In the genomic region with DNA sequence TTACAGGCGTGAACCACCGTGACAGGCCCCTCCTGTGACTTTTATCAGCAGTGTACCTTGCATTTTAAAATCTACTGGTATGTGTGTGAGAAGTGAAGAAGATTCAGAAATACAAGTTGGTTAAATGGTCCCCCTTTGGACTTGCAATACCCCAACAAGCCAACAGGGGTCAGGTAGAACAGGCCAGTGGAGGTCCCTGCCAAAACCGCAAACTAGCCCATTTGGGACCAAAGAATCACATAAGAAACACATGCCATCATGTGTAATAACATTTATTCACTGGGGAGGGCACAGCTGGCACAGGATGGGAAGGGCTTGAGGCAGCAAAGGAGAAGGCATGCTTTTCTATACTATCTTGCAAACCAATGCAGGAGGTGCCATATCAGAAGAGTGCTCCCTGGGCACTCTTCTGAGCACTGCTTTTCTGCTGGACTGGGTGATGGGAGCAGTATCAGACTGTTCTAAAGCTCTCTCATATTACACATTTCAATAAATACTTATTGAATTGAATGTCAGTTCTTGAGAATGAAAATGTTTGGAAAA, we compare ENCODE assay signal across 9 cellular contexts.
A peak's percentile ranks its signal among the peaks of the same experiment; 100 is the strongest.
DNase-seq lines count a peak whose midpoint lies in the region; ATAC-seq, FAIRE-seq and TF ChIP-seq lines count a peak whose summit lies in the region.
"Had no signal": no experiment of that assay in that cellular context is flagged by ENCODE, and none has a peak within 500 bp of the region (broad histone marks: within the 10 kb centered on the region; RNA-seq: fewer than 3 reads in every experiment).

No MANE protein-coding gene starts in this region.

- WGBS in GM12878 (ENCODE audit: insufficient coverage, insufficient replicate concordance, low lambda C conversion rate, missing lambda C conversion rate): 0% methylated on average over 3 of the region's 3 CpGs
- WGBS in liver: 93% methylated on average over 3 of the region's 3 CpGs
- WGBS in tibial nerve, 2 donors: 71 to 82% methylated on average over 3 of the region's 3 CpGs

- no peak overlapping the region for H3K27ac ChIP-seq in PC-3 (ENCODE audit: low read length)
- no peak overlapping the region for H3K27ac ChIP-seq in GM12878 (ENCODE audit: control insufficient read depth, insufficient read depth)
- no peak overlapping the region for H3K27ac ChIP-seq in liver (ENCODE audit: low read depth in 1 of 2, low read length in 2 of 2)
- H3K27ac ChIP-seq in tibial nerve: peak overlapping the region in 2 of 4 donors; percentile 1 to 55

- H3K9me2 ChIP-seq in PC-3 (replicated peaks; ENCODE audit: low read length): no peaks in the 10 kb centered on the region

- no peaks in the 10 kb centered on the region for H3K27me3 ChIP-seq in PC-3 (ENCODE audit: low read length)
- H3K27me3 ChIP-seq in GM12878 (replicated peaks in 1 of 2; ENCODE audit: control insufficient read depth in 2 of 2, insufficient read depth in 2 of 2, low read length in 1 of 2): no peaks in the 10 kb centered on the region
- H3K27me3 ChIP-seq in liver (ENCODE audit: control insufficient read depth in 4 of 4, insufficient read depth in 4 of 4, low read length in 3 of 4): no peaks in the 10 kb centered on the region
- no peaks in the 10 kb centered on the region for H3K27me3 ChIP-seq in tibial nerve

- peak; percentile 75 for TF ChIP-seq RAD21 in GM12878 (IDR thresholded peaks at IDR 0.05; ENCODE audit: insufficient read depth, low read depth, low read length)
- peak; percentile 14 to 54 for TF ChIP-seq RAD21 in liver (IDR thresholded peaks at IDR 0.05)

- POLR2A ChIA-PET in PC-3 (lab: Charles Lee; ENCODE audit: unreplicated experiment) (no interaction called here), GM12878 (lab: Charles Lee) (interaction anchor here (1.1 to 1.3 kb wide), 3 partner anchors 41 to 271 kb away, joined by 3 read pairs; no protein-coding TSS in a partner anchor)

- H3K4me2 ChIP-seq in PC-3 (ENCODE audit: low read length) (no peak overlapping the region), GM12878 (ENCODE audit: control insufficient read depth, insufficient read depth) (no peak overlapping the region)

- SMC1A ChIA-PET in GM12878 (lab: Charles Lee; ENCODE audit: uncharacterized antibody, unreplicated experiment): interaction anchor here (0.6 to 8.2 kb wide), 20 partner anchors 11 to 307 kb away, joined by 3 to 181 read pairs (median 6); no protein-coding TSS in a partner anchor

- CTCF ChIA-PET in PC-3 (lab: Charles Lee): interaction anchor here (0.6 kb wide), 2 partner anchors 252 to 274 kb away, joined by 3 to 5 read pairs; no protein-coding TSS in a partner anchor
- CTCF ChIA-PET in GM12878 (lab: Yijun Ruan, JAX): interaction anchor here (0.6 to 5.9 kb wide), 23 partner anchors 10 to 627 kb away, joined by 3 to 30 read pairs (median 5); no protein-coding TSS in a partner anchor

- RAD21 ChIA-PET in GM12878 (lab: Charles Lee; ENCODE audit: unreplicated experiment): interaction anchor here (1.2 to 6.4 kb wide), 12 partner anchors 8 to 265 kb away, joined by 3 to 75 read pairs (median 6); no protein-coding TSS in a partner anchor

- TF ChIP-seq POLR2A in GM12878 (IDR thresholded peaks at IDR 0.05; ENCODE audit: low read depth, low read length) (no peak), tibial nerve (IDR thresholded peaks at IDR 0.05) (no peak)

- peak; percentile 67 for TF ChIP-seq CTCF in PC-3 (conservative IDR thresholded peaks at IDR 0.05; ENCODE audit: low read depth, low read length)
- peak; percentile 50 to 68 (median 67) for TF ChIP-seq CTCF in GM12878 (IDR thresholded peaks at IDR 0.05 in 2 of 3, conservative IDR thresholded peaks at IDR 0.05 in 1 of 3; ENCODE audit: control insufficient read depth in 2 of 3, extremely low read depth in 1 of 3, insufficient read depth in 1 of 3, low read depth in 3 of 3, low read length in 3 of 3)
- peak; percentile 34 for TF ChIP-seq CTCF in liver (IDR thresholded peaks at IDR 0.05; ENCODE audit: low read depth, low read length, missing input control)
- peak; percentile 22 to 51 (median 40) for TF ChIP-seq CTCF in tibial nerve (IDR thresholded peaks at IDR 0.05)

- no peaks in the 10 kb centered on the region for H3K79me2 ChIP-seq in PC-3 (ENCODE audit: low read length)
- peaks cover 32% of the 10 kb centered on the region for H3K79me2 ChIP-seq in GM12878 (ENCODE audit: control insufficient read depth, insufficient read depth, low read length)

- H3K36me3 ChIP-seq in PC-3 (ENCODE audit: low read depth, low read length): no peaks in the 10 kb centered on the region
- H3K36me3 ChIP-seq in GM12878 (ENCODE audit: control insufficient read depth in 2 of 2, insufficient read depth in 2 of 2, low read length in 1 of 2): peaks cover 9 to 22% of the 10 kb centered on the region in 2 experiments; a peak in 3 of 4 replicates
- H3K36me3 ChIP-seq in liver (ENCODE audit: control insufficient read depth in 4 of 4, insufficient read depth in 3 of 4, low read depth in 1 of 4, low read length in 3 of 4): no peaks in the 10 kb centered on the region
- H3K36me3 ChIP-seq in tibial nerve: peaks cover 0 to 26% (median 0%) of the 10 kb centered on the region in 3 donors

- H4K20me1 ChIP-seq in PC-3 (ENCODE audit: low read length) (no peaks in the 10 kb centered on the region), GM12878 (ENCODE audit: control insufficient read depth, insufficient read depth) (no peaks in the 10 kb centered on the region)

- H3F3A ChIP-seq in PC-3 (ENCODE audit: low read length, unreplicated experiment): no peaks in the 10 kb centered on the region

- no peak overlapping the region for H2AFZ ChIP-seq in PC-3 (ENCODE audit: low read length)
- no peak overlapping the region for H2AFZ ChIP-seq in GM12878 (ENCODE audit: control insufficient read depth, low read depth, low read length)

- intact Hi-C loops in PC-3 (cut with micrococcal nuclease) (no loop called here), GM12878 (cut with micrococcal nuclease; ENCODE audit: unreplicated experiment) (loop anchor here (5.0 kb wide), 1 partner anchor 151 kb away; a partner anchor contains a TSS)

- H3K4me1 ChIP-seq in PC-3 (ENCODE audit: insufficient read depth, low read length) (no peaks in the 10 kb centered on the region), GM12878 (ENCODE audit: control insufficient read depth, insufficient read depth, low read length) (peaks cover 40% of the 10 kb centered on the region), liver (ENCODE audit: control insufficient read depth in 4 of 4, insufficient read depth in 4 of 4, low read length in 3 of 4) (peaks cover 3 to 9% (median 8%) of the 10 kb centered on the region in 4 donors), tibial nerve (peaks cover 0 to 54% (median 30%) of the 10 kb centered on the region in 4 donors)

- peak; percentile 67 for DNase-seq in DMS 273 (lab: John Stamatoyannopoulos, UW; ENCODE audit: unreplicated experiment)
- no peak for DNase-seq in DMS 273 treated with DMSO at 0.1 percent for 48 hours (lab: John Stamatoyannopoulos, UW)
- peak; percentile 62 for DNase-seq in PC-3
- DNase-seq in GM12878 (ENCODE audit: low read depth, low spot score): no peak
- peak in 1 of 2 donors; percentile 23 for DNase-seq in tibial nerve (ENCODE audit: low spot score in 2 of 2)
- no peak for DNase-seq in NCI-H1436 treated with DMSO at 0.1 percent for 48 hours (lab: John Stamatoyannopoulos, UW)

- no peak for TF ChIP-seq EP300 in GM12878 (IDR thresholded peaks at IDR 0.05; ENCODE audit: borderline replicate concordance in 1 of 2, control insufficient read depth in 1 of 2, low read depth in 2 of 2, low read length in 2 of 2)
- no peak for TF ChIP-seq EP300 in tibial nerve (IDR thresholded peaks at IDR 0.05)

- no peak overlapping the region for H3K4me3 ChIP-seq in PC-3 (ENCODE audit: low read length)
- no peak overlapping the region for H3K4me3 ChIP-seq in GM12878
- H3K4me3 ChIP-seq in liver (ENCODE audit: low read depth in 1 of 3, low read length in 3 of 3): no peak overlapping the region
- H3K4me3 ChIP-seq in tibial nerve: no peak overlapping the region

- H3K9me3 ChIP-seq in PC-3 (ENCODE audit: low read length): no peaks in the 10 kb centered on the region
- H3K9me3 ChIP-seq in GM12878 (replicated peaks; ENCODE audit: control insufficient read depth, insufficient read depth, low read length): no peaks in the 10 kb centered on the region
- H3K9me3 ChIP-seq in liver (ENCODE audit: control insufficient read depth in 4 of 4, low read length in 3 of 4): no peaks in the 10 kb centered on the region
- no peaks in the 10 kb centered on the region for H3K9me3 ChIP-seq in tibial nerve

- ATAC-seq in PC-3 (no peak; the same call in 1 of the 2 replicates), GM12878 (peak; percentile 28), GM18511 (IDR thresholded peaks at IDR 0.05; ENCODE audit: unreplicated experiment) (no peak)

- no peak for FAIRE-seq in GM12878 (lab: Jason Lieb, UNC)
- FAIRE-seq: A204.1 had no signal

- BruUV-seq in PC-3 (replicated peaks; lab: Mats Ljungman, UMichigan): no TSS peak
- no TSS peak for BruUV-seq in GM12878 (replicated peaks; lab: Mats Ljungman, UMichigan)

- no peak overlapping the region for H3K9ac ChIP-seq in PC-3 (ENCODE audit: low read length)
- H3K9ac ChIP-seq in GM12878 (ENCODE audit: control insufficient read depth, insufficient read depth, low read length): no peak overlapping the region
- no peak overlapping the region for H3K9ac ChIP-seq in liver (ENCODE audit: low read depth in 1 of 2, low read length in 2 of 2)

- in situ Hi-C loops in GM12878 (cut with MboI): loop anchor here (25.0 kb wide), 1 partner anchor 591 kb away; no protein-coding TSS in a partner anchor

TF ChIP-seq in liver, 16 proteins besides CTCF, POLR2A, EP300 and RAD21 (continues in another document):
- TF ChIP-seq, protein P1, sequence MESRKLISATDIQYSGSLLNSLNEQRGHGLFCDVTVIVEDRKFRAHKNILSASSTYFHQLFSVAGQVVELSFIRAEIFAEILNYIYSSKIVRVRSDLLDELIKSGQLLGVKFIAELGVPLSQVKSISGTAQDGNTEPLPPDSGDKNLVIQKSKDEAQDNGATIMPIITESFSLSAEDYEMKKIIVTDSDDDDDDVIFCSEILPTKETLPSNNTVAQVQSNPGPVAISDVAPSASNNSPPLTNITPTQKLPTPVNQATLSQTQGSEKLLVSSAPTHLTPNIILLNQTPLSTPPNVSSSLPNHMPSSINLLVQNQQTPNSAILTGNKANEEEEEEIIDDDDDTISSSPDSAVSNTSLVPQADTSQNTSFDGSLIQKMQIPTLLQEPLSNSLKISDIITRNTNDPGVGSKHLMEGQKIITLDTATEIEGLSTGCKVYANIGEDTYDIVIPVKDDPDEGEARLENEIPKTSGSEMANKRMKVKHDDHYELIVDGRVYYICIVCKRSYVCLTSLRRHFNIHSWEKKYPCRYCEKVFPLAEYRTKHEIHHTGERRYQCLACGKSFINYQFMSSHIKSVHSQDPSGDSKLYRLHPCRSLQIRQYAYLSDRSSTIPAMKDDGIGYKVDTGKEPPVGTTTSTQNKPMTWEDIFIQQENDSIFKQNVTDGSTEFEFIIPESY (IDR thresholded peaks at IDR 0.05): no peak
- TF ChIP-seq, protein P2, sequence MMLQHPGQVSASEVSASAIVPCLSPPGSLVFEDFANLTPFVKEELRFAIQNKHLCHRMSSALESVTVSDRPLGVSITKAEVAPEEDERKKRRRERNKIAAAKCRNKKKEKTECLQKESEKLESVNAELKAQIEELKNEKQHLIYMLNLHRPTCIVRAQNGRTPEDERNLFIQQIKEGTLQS (IDR thresholded peaks at IDR 0.05): no peak
- TF ChIP-seq JUND (IDR thresholded peaks at IDR 0.05) (no peak), TAF1 (conservative IDR thresholded peaks at IDR 0.05) (no peak), SP1 (IDR thresholded peaks at IDR 0.05) (no peak), FOXA2 (IDR thresholded peaks at IDR 0.05) (no peak)

Comparison
In these comparisons a context has a peak if more than half of its experiments do, and no peak if none do; other contexts are left out.
1. DNase-seq: peak in DMS 273 (single experiment) and PC-3 (single experiment); none in DMS 273 treated with DMSO at 0.1 percent for 48 hours (single experiment), GM12878 (single experiment) and NCI-H1436 treated with DMSO at 0.1 percent for 48 hours (single experiment).
2. Peak in every context shown above with its lines, with median percentiles within 50 percentile points of each other: CTCF ChIP-seq.